In the genomic region with DNA sequence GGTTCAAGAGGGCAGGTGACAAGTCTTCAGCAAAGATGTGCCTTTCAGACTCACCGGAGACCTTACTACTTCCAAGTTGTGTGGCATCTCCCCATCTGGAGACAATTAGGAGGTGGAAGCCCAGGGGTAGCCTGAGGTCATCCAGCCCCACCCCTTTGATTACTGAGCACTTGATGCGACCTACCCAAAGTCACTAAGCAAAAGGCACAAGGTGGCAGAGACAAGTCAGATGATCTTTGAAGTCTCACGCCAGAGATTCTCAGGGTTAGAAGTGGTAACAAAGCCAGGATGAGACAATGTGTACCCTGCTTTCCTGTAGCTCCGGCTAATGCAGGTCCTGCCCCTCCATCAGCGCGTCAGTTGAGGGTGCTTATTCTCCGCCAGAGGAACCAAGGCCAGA, we compare ENCODE assay signal across 8 cellular contexts. TPM values are rescaled to one million over a fixed set of nuclear protein-coding genes. Genes with fewer than 3 reads are reported as not detected.
A peak's percentile ranks its signal among the peaks of the same experiment; 100 is the strongest.
DNase-seq lines count a peak whose midpoint lies in the region; ATAC-seq and TF ChIP-seq lines count a peak whose summit lies in the region.

No MANE protein-coding gene starts in this region.

- H3K27ac ChIP-seq in iPS-20b (ENCODE audit: low read length) (no peak overlapping the region), tibial artery (peak overlapping the region; percentile 97 to 99)

- peak; percentile 56 for DNase-seq in activated effector memory CD4-positive, alpha-beta T cell treated with anti-CD3 and anti-CD28 coated beads, Interleukin-2, amount 50 U/mL, for 16 hours
- DNase-seq in activated effector memory CD4-positive, alpha-beta T cell treated with Interleukin-2 at 50 U/mL for 16 hours, result no peak
- DNase-seq in activated CD8-positive, alpha-beta T cell treated with anti-CD3 and anti-CD28 coated beads for 36 hours, result peak; percentile 64
- DNase-seq in tibial artery, result no peak
- DNase-seq in DMS53 treated with DMSO at 0.1 percent for 48 hours (lab: John Stamatoyannopoulos, UW; ENCODE audit: unreplicated experiment), result no peak

- H3K27me3 ChIP-seq in iPS-20b (ENCODE audit: insufficient read depth, low read length) (no peaks in the 10 kb centered on the region), tibial artery (no peaks in the 10 kb centered on the region)

- H3K36me3 ChIP-seq in iPS-20b (ENCODE audit: insufficient read depth, low read depth, low read length) (peaks cover 23% of the 10 kb centered on the region), tibial artery (no peaks in the 10 kb centered on the region)

- H3K9me3 ChIP-seq in iPS-20b (ENCODE audit: insufficient read depth, low read depth, low read length), result no peaks in the 10 kb centered on the region
- no peaks in the 10 kb centered on the region for H3K9me3 ChIP-seq in tibial artery

- peaks cover 63% of the 10 kb centered on the region for H3K4me1 Mint-ChIP-seq in activated CD8-positive, alpha-beta T cell treated with anti-CD3 and anti-CD28 coated beads for 36 hours (ENCODE audit: low read depth)

- H3K4me3 ChIP-seq in iPS-20b (ENCODE audit: low read length), result peak overlapping the region; percentile 71
- H3K4me3 ChIP-seq in tibial artery, result peak overlapping the region; percentile 97 to 100

- H3K36me3 Mint-ChIP-seq in activated CD8-positive, alpha-beta T cell treated with anti-CD3 and anti-CD28 coated beads for 36 hours (ENCODE audit: low read depth), result peaks cover 37% of the 10 kb centered on the region

- TF ChIP-seq CTCF in activated CD8-positive, alpha-beta T cell treated with anti-CD3 and anti-CD28 coated beads for 36 hours (IDR thresholded peaks at IDR 0.05), result no peak
- TF ChIP-seq CTCF in tibial artery (IDR thresholded peaks at IDR 0.05), result no peak

- H3K4me3 Mint-ChIP-seq in activated CD8-positive, alpha-beta T cell treated with anti-CD3 and anti-CD28 coated beads for 36 hours, result peak overlapping the region; percentile 92

- peak; percentile 14 for ATAC-seq in activated CD8-positive, alpha-beta T cell treated with anti-CD3 and anti-CD28 coated beads for 36 hours
- ATAC-seq in HG03457 (IDR thresholded peaks at IDR 0.05; ENCODE audit: unreplicated experiment) (no peak), GM19035 (IDR thresholded peaks at IDR 0.05; ENCODE audit: unreplicated experiment) (no peak)

- POLR2A ChIA-PET in activated CD8-positive, alpha-beta T cell treated with anti-CD3 and anti-CD28 coated beads for 36 hours (lab: Charles Lee), result interaction anchor here (0.5 to 2.1 kb wide), 9 partner anchors 8 to 202 kb away, joined by 3 to 9 read pairs (median 4); no protein-coding TSS in a partner anchor

- intact Hi-C loops in activated CD8-positive, alpha-beta T cell treated with anti-CD3 and anti-CD28 coated beads for 36 hours (cut with micrococcal nuclease), result loop anchor here (5.0 to 10.0 kb wide), 5 partner anchors 114 to 374 kb away; no protein-coding TSS in a partner anchor
- intact Hi-C loops in tibial artery (cut with DNase I; ENCODE audit: low total_unique reads), result loop anchor here (5.0 to 10.0 kb wide), 5 partner anchors 116 to 496 kb away; no protein-coding TSS in a partner anchor

- CTCF ChIA-PET in activated CD8-positive, alpha-beta T cell treated with anti-CD3 and anti-CD28 coated beads for 36 hours (lab: Charles Lee), result interaction anchor here (0.9 to 1.5 kb wide), 4 partner anchors 12 to 355 kb away, joined by 3 to 6 read pairs (median 4); no protein-coding TSS in a partner anchor

- H3K4me1 ChIP-seq in iPS-20b (ENCODE audit: insufficient read depth, low read length) (peaks cover 21% of the 10 kb centered on the region), tibial artery (peaks cover 4 to 56% (median 27%) of the 10 kb centered on the region in 4 donors)

- H3K27me3 Mint-ChIP-seq in activated CD8-positive, alpha-beta T cell treated with anti-CD3 and anti-CD28 coated beads for 36 hours, result no peaks in the 10 kb centered on the region

- peak overlapping the region; percentile 75; the same call in 1 of the 2 replicates for H3K9ac ChIP-seq in iPS-20b (ENCODE audit: low read depth, low read length)

- H3K27ac Mint-ChIP-seq in activated CD8-positive, alpha-beta T cell treated with anti-CD3 and anti-CD28 coated beads for 36 hours, result peak overlapping the region; percentile 97

- H3K9me3 Mint-ChIP-seq in activated CD8-positive, alpha-beta T cell treated with anti-CD3 and anti-CD28 coated beads for 36 hours, result no peaks in the 10 kb centered on the region

RNA-seq across cellular contexts. Expression of a gene that starts 1.4 kb away (rescaled TPM):
- total RNA-seq in activated CD8-positive, alpha-beta T cell treated with anti-CD3 and anti-CD28 coated beads for 36 hours, result 10 to 100 TPM; 83.4 to 85.0 TPM

Comparison
In these comparisons a context has a peak if more than half of its experiments do, and no peak if none do; other contexts are left out.
1. DNase-seq: peak in activated effector memory CD4-positive, alpha-beta T cell treated with anti-CD3 and anti-CD28 coated beads, Interleukin-2, amount 50 U/mL, for 16 hours (single experiment) and activated CD8-positive, alpha-beta T cell treated with anti-CD3 and anti-CD28 coated beads for 36 hours (single experiment); none in activated effector memory CD4-positive, alpha-beta T cell treated with Interleukin-2 at 50 U/mL for 16 hours (single experiment), tibial artery (0 of 2) and DMS53 treated with DMSO at 0.1 percent for 48 hours (single experiment).